ENCODE assay signal across 1 cellular context in the genomic region with DNA sequence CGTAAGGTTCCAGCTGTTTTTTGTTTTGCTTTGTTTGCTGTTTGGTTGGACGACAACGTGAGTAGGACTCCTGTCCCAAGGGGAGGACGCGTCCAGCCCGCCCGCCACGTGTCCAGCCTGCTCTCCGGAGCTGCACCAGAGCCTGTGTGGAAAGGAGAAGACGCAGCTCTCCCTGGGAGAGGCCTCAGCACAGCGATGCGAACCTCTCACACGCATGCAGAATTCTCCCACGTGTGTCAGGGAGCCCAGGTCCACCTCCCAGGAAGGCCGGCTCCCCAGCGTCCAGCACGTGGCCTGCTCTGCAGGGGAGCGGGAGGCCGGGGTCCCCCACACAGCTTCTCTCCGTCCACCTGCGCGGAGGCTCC.
TF ChIP-seq lines count a peak whose summit lies in the region.

No MANE protein-coding gene starts in this region.

TF ChIP-seq in SK-N-SH treated with all-trans-retinoic acid at 6 μM for 48 hours, 23 proteins besides CTCF, POLR2A, EP300 and RAD21 (continued from another document):
- TF ChIP-seq, protein P1, sequence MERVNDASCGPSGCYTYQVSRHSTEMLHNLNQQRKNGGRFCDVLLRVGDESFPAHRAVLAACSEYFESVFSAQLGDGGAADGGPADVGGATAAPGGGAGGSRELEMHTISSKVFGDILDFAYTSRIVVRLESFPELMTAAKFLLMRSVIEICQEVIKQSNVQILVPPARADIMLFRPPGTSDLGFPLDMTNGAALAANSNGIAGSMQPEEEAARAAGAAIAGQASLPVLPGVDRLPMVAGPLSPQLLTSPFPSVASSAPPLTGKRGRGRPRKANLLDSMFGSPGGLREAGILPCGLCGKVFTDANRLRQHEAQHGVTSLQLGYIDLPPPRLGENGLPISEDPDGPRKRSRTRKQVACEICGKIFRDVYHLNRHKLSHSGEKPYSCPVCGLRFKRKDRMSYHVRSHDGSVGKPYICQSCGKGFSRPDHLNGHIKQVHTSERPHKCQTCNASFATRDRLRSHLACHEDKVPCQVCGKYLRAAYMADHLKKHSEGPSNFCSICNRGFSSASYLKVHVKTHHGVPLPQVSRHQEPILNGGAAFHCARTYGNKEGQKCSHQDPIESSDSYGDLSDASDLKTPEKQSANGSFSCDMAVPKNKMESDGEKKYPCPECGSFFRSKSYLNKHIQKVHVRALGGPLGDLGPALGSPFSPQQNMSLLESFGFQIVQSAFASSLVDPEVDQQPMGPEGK (CRISPR knock-in tag; IDR thresholded peaks at IDR 0.05; ENCODE audit: borderline replicate concordance), result no peak
